Comparison of ENCODE assay signal across 18 cellular contexts in the genomic region with DNA sequence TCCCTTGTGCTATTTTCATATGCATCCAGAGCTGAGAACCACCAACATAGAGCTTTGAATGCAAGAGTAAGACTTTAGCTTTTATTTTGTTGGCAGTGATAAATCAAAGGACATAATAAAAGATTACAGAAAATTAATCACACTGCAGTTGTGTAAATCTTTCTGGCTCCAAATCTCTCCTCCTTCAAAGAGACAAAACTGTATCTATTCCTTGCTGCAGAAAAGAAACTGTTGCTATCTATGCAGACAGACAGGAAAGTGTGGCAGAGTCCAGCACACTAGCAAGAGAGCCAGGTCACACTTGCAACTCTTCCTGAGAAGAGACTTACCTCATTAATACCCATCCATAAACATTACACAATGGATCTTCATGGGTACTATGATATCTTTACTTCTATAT. TPM values are rescaled to one million over a fixed set of nuclear protein-coding genes. Genes with fewer than 3 reads are reported as not detected.
DNase-seq lines count a peak whose midpoint lies in the region; ATAC-seq and TF ChIP-seq lines count a peak whose summit lies in the region.
"Had no signal": no experiment of that assay in that cellular context is flagged by ENCODE, and none has a peak within 500 bp of the region (broad histone marks: within the 10 kb centered on the region; RNA-seq: fewer than 3 reads in every experiment).

No MANE protein-coding gene starts in this region.

- H3K36me3 ChIP-seq in Caco-2 (ENCODE audit: control insufficient read depth, insufficient read depth, low read length) (peaks cover 1% of the 10 kb centered on the region; the same call in 1 of the 2 replicates), HUES48 (ENCODE audit: control insufficient read depth, insufficient read depth, low read length) (no peaks in the 10 kb centered on the region), SK-N-SH (replicated peaks in 1 of 2; ENCODE audit: control insufficient read depth in 1 of 2, insufficient read depth in 2 of 2, low read length in 1 of 2) (no peaks in the 10 kb centered on the region)

- H3K36me3 Mint-ChIP-seq in Caco-2 (ENCODE audit: insufficient read depth, unreplicated experiment), result peaks cover 11% of the 10 kb centered on the region

- H2AFZ ChIP-seq in SK-N-SH (ENCODE audit: low read depth), result no peak overlapping the region

- no peak for TF ChIP-seq RAD21 in SK-N-SH (IDR thresholded peaks at IDR 0.05; ENCODE audit: low read length)

- H3K9me3 Mint-ChIP-seq in Caco-2 (ENCODE audit: unreplicated experiment), result no peaks in the 10 kb centered on the region
- H3K9me3 Mint-ChIP-seq: T-cell had no signal

- intact Hi-C loops in Caco-2 (cut with micrococcal nuclease; ENCODE audit: unreplicated experiment) (no loop called here), dorsolateral prefrontal cortex (cut with DNase I) (no loop called here)

- no peak overlapping the region for H3K9ac ChIP-seq in HUES48 (ENCODE audit: low read depth, low read length)
- H3K9ac ChIP-seq in SK-N-SH, result no peak overlapping the region

- H3F3A ChIP-seq in SK-N-SH (replicated peaks; ENCODE audit: insufficient read depth), result peaks cover 30% of the 10 kb centered on the region

- CTCF ChIA-PET in Caco-2 (lab: Charles Lee) (interaction anchor here (0.5 to 1.7 kb wide), 3 partner anchors 9 to 93 kb away, joined by 4 to 13 read pairs (median 8); no protein-coding TSS in a partner anchor), SK-N-SH (lab: Yijun Ruan, JAX) (interaction anchor here (0.9 to 1.4 kb wide), 6 partner anchors 9 to 254 kb away, joined by 3 to 9 read pairs (median 4); no protein-coding TSS in a partner anchor)

- BruUV-seq in Caco-2 (replicated peaks; lab: Mats Ljungman, UMichigan), result no TSS peak

- H3K79me2 ChIP-seq in SK-N-SH (ENCODE audit: insufficient read depth), result no peaks in the 10 kb centered on the region

- no peaks in the 10 kb centered on the region for H3K9me3 ChIP-seq in Caco-2
- no peaks in the 10 kb centered on the region for H3K9me3 ChIP-seq in HUES48 (ENCODE audit: control insufficient read depth, insufficient read depth, low read length)
- no peaks in the 10 kb centered on the region for H3K9me3 ChIP-seq in SK-N-SH

- H3K27ac Mint-ChIP-seq in Caco-2 (ENCODE audit: unreplicated experiment), result peak overlapping the region; percentile 90
- H3K27ac Mint-ChIP-seq: T-cell had no signal

- no peak for TF ChIP-seq EP300 in SK-N-SH (IDR thresholded peaks at IDR 0.05; ENCODE audit: borderline replicate concordance in 1 of 2, low read depth in 1 of 2, low read length in 1 of 2)

- DNase-seq in Caco-2, result no peak
- no peak for DNase-seq in dorsolateral prefrontal cortex
- DNase-seq in lung microvascular endothelial cell (ENCODE audit: low read depth in 2 of 2), result peak; percentile 19 to 20
- no peak for DNase-seq in SK-N-SH
- DNase-seq in GM19238 (ENCODE audit: insufficient read length, low spot score), result no peak
- DNase-seq: AML-193; KG1; NCI-H1417 treated with DMSO at 0.1 percent for 48 hours; NCI-H2029 treated with DMSO at 0.1 percent for 48 hours; NCI-H2171; NCI-H526 treated with DMSO at 0.1 percent for 48 hours; NK-92 treated with Interleukin-12 subunit alpha and Interleukin-12 subunit beta, amount 100 ng/mL, for 24 hours; Right ventricle myocardium superior; T-cell had no signal

- H3K27me3 Mint-ChIP-seq in Caco-2 (ENCODE audit: insufficient read depth, unreplicated experiment), result no peaks in the 10 kb centered on the region
- H3K27me3 Mint-ChIP-seq: T-cell had no signal

- H3K9me2 ChIP-seq in SK-N-SH, result no peaks in the 10 kb centered on the region

- no peak overlapping the region for H3K4me3 ChIP-seq in Caco-2 (ENCODE audit: low read depth, low read length)
- H3K4me3 ChIP-seq in HUES48 (ENCODE audit: low read depth, low read length), result no peak overlapping the region
- no peak overlapping the region for H3K4me3 ChIP-seq in dorsolateral prefrontal cortex
- no peak overlapping the region for H3K4me3 ChIP-seq in SK-N-SH (ENCODE audit: low read depth in 2 of 2, low read length in 1 of 2)

- POLR2A ChIA-PET in Caco-2 (lab: Charles Lee) (interaction anchor here (0.6 kb wide), 1 partner anchor 107 kb away, joined by 4 read pairs; no protein-coding TSS in a partner anchor), SK-N-SH (lab: Yijun Ruan, JAX) (no interaction called here)

- no peak overlapping the region for H3K4me3 Mint-ChIP-seq in Caco-2 (ENCODE audit: unreplicated experiment)
- H3K4me3 Mint-ChIP-seq: T-cell had no signal

- no peak for TF ChIP-seq CTCF in Caco-2 (IDR thresholded peaks at IDR 0.05; ENCODE audit: insufficient read depth in 1 of 2, low read depth in 1 of 2, low read length in 1 of 2, severe bottlenecking in 1 of 2, unreplicated experiment in 1 of 2)
- TF ChIP-seq CTCF in dorsolateral prefrontal cortex (IDR thresholded peaks at IDR 0.05 in 54 of 56, conservative IDR thresholded peaks at IDR 0.05 in 2 of 56; ENCODE audit: low read depth in 1 of 56, partially characterized antibody in 56 of 56), result no peak
- no peak for TF ChIP-seq CTCF in SK-N-SH (IDR thresholded peaks at IDR 0.05)

- H3K4me1 ChIP-seq in Caco-2, result peaks cover 63% of the 10 kb centered on the region
- peaks cover 24% of the 10 kb centered on the region for H3K4me1 ChIP-seq in HUES48 (ENCODE audit: control insufficient read depth, insufficient read depth, low read length)
- peaks cover 0 to 16% of the 10 kb centered on the region in 2 experiments; a peak in 3 of 4 replicates for H3K4me1 ChIP-seq in SK-N-SH (ENCODE audit: control insufficient read depth in 1 of 2, insufficient read depth in 2 of 2, low read depth in 1 of 2, low read length in 1 of 2)

- no peak overlapping the region for H3K4me2 ChIP-seq in SK-N-SH

- H3K27me3 ChIP-seq in Caco-2 (replicated peaks; ENCODE audit: control insufficient read depth, insufficient read depth, low read length) (no peaks in the 10 kb centered on the region), HUES48 (ENCODE audit: control insufficient read depth, insufficient read depth, low read length) (no peaks in the 10 kb centered on the region), dorsolateral prefrontal cortex (no peaks in the 10 kb centered on the region), SK-N-SH (ENCODE audit: insufficient read depth) (no peaks in the 10 kb centered on the region)

- H3K4me1 Mint-ChIP-seq in Caco-2 (ENCODE audit: low read depth, unreplicated experiment), result peaks cover 62% of the 10 kb centered on the region

- H3K27ac ChIP-seq in HUES48 (ENCODE audit: low read depth, low read length) (peak overlapping the region; percentile 63), dorsolateral prefrontal cortex (peak overlapping the region in 31 of 59 donors; percentile 1 to 63 (median 35)), SK-N-SH (ENCODE audit: low read depth in 2 of 2, low read length in 1 of 2) (no peak overlapping the region)
- H3K27ac ChIP-seq: C4-2B had no signal

- no peak for ATAC-seq in GM21360 (IDR thresholded peaks at IDR 0.05; ENCODE audit: unreplicated experiment)
- ATAC-seq: HCT116, T-cell had no signal

- H4K20me1 ChIP-seq in SK-N-SH (ENCODE audit: insufficient read depth), result no peaks in the 10 kb centered on the region; the same call in 1 of the 2 replicates

TF ChIP-seq in SK-N-SH, 30 proteins besides CTCF, POLR2A, EP300 and RAD21 (continues in another document):
- no peak for TF ChIP-seq EZH2phosphoT487 (IDR thresholded peaks at IDR 0.05; ENCODE audit: borderline replicate concordance, low read depth)
- no peak for TF ChIP-seq ELF1 (IDR thresholded peaks at IDR 0.05)
- no peak for TF ChIP-seq SMC3 (IDR thresholded peaks at IDR 0.05; ENCODE audit: low read depth, low read length)
- TF ChIP-seq JUND (IDR thresholded peaks at IDR 0.05), result no peak
- no peak for TF ChIP-seq FOSL2 (IDR thresholded peaks at IDR 0.05; ENCODE audit: borderline replicate concordance, low read depth)
- no peak for TF ChIP-seq RFX5 (IDR thresholded peaks at IDR 0.05; ENCODE audit: low read length)
- TF ChIP-seq FOXJ3 (CRISPR knock-in tag; IDR thresholded peaks at IDR 0.05), result no peak
- TF ChIP-seq NRF1 (IDR thresholded peaks at IDR 0.05; ENCODE audit: low read depth, low read length), result no peak
- no peak for TF ChIP-seq IRF3 (IDR thresholded peaks at IDR 0.05; ENCODE audit: low read depth, low read length)
- no peak for TF ChIP-seq MXI1 (IDR thresholded peaks at IDR 0.05; ENCODE audit: low read depth, low read length)
- no peak for TF ChIP-seq GABPA (IDR thresholded peaks at IDR 0.05; ENCODE audit: low read depth)
- no peak for TF ChIP-seq SIN3A (IDR thresholded peaks at IDR 0.05; ENCODE audit: borderline replicate concordance, low read depth, low read length)
- TF ChIP-seq, protein P1, sequence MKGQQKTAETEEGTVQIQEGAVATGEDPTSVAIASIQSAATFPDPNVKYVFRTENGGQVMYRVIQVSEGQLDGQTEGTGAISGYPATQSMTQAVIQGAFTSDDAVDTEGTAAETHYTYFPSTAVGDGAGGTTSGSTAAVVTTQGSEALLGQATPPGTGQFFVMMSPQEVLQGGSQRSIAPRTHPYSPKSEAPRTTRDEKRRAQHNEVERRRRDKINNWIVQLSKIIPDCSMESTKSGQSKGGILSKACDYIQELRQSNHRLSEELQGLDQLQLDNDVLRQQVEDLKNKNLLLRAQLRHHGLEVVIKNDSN (IDR thresholded peaks at IDR 0.05; ENCODE audit: borderline replicate concordance, low read depth), result no peak

RNA-seq across cellular contexts. Expression of gene DTNB, which starts 57.5 kb away (rescaled TPM):
- total RNA-seq in Caco-2 (2022), result 47.2 and 50.4 TPM in 2 replicates
- 100 to 1,000 TPM in 78 of 120 experiments, 10 to 100 TPM in 42; 74.4 to 162 (median 104) TPM for total RNA-seq in dorsolateral prefrontal cortex
- 3.7 and 4.2 TPM in 2 replicates for total RNA-seq in lung microvascular endothelial cell
- 14.9 and 15.3 TPM in 2 replicates for polyA plus RNA-seq in SK-N-SH (2012; rRNA removed)
- 10.4 and 12.4 TPM in 2 replicates for polyA plus RNA-seq in SK-N-SH (2012; cell fraction: cytosol; rRNA removed)
- 27.1 and 27.4 TPM in 2 replicates for polyA plus RNA-seq in SK-N-SH (2012; cell fraction: nucleus; rRNA removed)

Comparison
In these comparisons a context has a peak if more than half of its experiments do, and no peak if none do; other contexts are left out.
1. DNase-seq: peak in lung microvascular endothelial cell (2 of 2); none in Caco-2 (0 of 2), dorsolateral prefrontal cortex (0 of 10), SK-N-SH (single experiment) and GM19238 (single experiment).
2. H3K27ac ChIP-seq: peak in HUES48 (single experiment) and dorsolateral prefrontal cortex (31 of 59); none in SK-N-SH (0 of 2).